Comparison of ENCODE assay signal across 13 cellular contexts in genomic region chr2:16633632-16634430, GRCh38. TPM values are rescaled to one million over a fixed set of nuclear protein-coding genes. Genes with fewer than 3 reads are reported as not detected.
DNase-seq lines count a peak whose midpoint lies in the region; ATAC-seq and TF ChIP-seq lines count a peak whose summit lies in the region.
"Had no signal": no experiment of that assay in that cellular context is flagged by ENCODE, and none has a peak within 500 bp of the region (broad histone marks: within the 10 kb centered on the region; RNA-seq: fewer than 3 reads in every experiment).

No MANE protein-coding gene starts in this region.

- H3K27ac ChIP-seq in brain microvascular endothelial cell (peak overlapping the region; percentile 62), lung (ENCODE audit: low read depth in 1 of 2, low read length in 1 of 2) (no peak overlapping the region), spleen (peak overlapping the region in 4 of 8 donors; percentile 0 to 96 (median 78))
- H3K27ac ChIP-seq: parathyroid adenoma, vagina had no signal

- DNase-seq in ACHN (peak; percentile 91), LoVo (ENCODE audit: low spot score) (peak; percentile 26), brain microvascular endothelial cell (peak; percentile 81), lung (ENCODE audit: low spot score) (no peak), GOT3 (lab: John Stamatoyannopoulos, UW) (no peak), spleen (no peak)
- no peak for DNase-seq in stimulated activated CD8-positive, alpha-beta memory T cell treated with anti-CD3 and anti-CD28 coated beads, Interleukin-4, amount 100 ng/mL, for 48 hours
- DNase-seq in stimulated activated CD4-positive, alpha-beta T cell treated with anti-CD3 and anti-CD28 coated beads, Interleukin-2, amount 100 ng/mL, for 24 hours: no peak
- DNase-seq: activated CD4-positive, alpha-beta memory T cell treated with anti-CD3 and anti-CD28 coated beads for 36 hours; midbrain; MM.1S had no signal

- intact Hi-C loops in spleen (cut with DNase I; ENCODE audit: low total_unique reads): no loop called here

- H3K9me3 ChIP-seq in lung (ENCODE audit: control insufficient read depth in 2 of 2, insufficient read depth in 1 of 2, low read length in 1 of 2): peaks cover 0 to 3% of the 10 kb centered on the region in 2 donors
- peaks cover 0 to 4% (median 0%) of the 10 kb centered on the region in 8 donors for H3K9me3 ChIP-seq in spleen
- H3K9me3 ChIP-seq: vagina had no signal

- no peak for TF ChIP-seq POLR2A in spleen (IDR thresholded peaks at IDR 0.05)

- TF ChIP-seq CTCF in brain microvascular endothelial cell (IDR thresholded peaks at IDR 0.05; ENCODE audit: low read depth, low read length, missing control alignments): no peak
- TF ChIP-seq CTCF in lung (IDR thresholded peaks at IDR 0.05; ENCODE audit: control extremely low read depth, extremely low read depth): no peak
- no peak for TF ChIP-seq CTCF in spleen (IDR thresholded peaks at IDR 0.05 in 8 of 11, conservative IDR thresholded peaks at IDR 0.05 in 3 of 11)

- no peaks in the 10 kb centered on the region for H3K36me3 ChIP-seq in brain microvascular endothelial cell (replicated peaks)
- H3K36me3 ChIP-seq in lung (ENCODE audit: control insufficient read depth in 2 of 2, insufficient read depth in 2 of 2, low read length in 2 of 2): peaks cover 0 to 10% of the 10 kb centered on the region in 2 donors
- H3K36me3 ChIP-seq in spleen: peaks cover 0 to 33% (median 0%) of the 10 kb centered on the region in 6 donors
- H3K36me3 ChIP-seq: vagina had no signal

- H3K27me3 ChIP-seq in brain microvascular endothelial cell (replicated peaks) (no peaks in the 10 kb centered on the region), lung (ENCODE audit: control insufficient read depth, insufficient read depth) (no peaks in the 10 kb centered on the region), spleen (replicated peaks in 1 of 7) (no peaks in the 10 kb centered on the region)
- H3K27me3 ChIP-seq: vagina had no signal

- H3K4me3 ChIP-seq in brain microvascular endothelial cell (ENCODE audit: low read depth, low read length) (no peak overlapping the region), lung (no peak overlapping the region), spleen (no peak overlapping the region)
- H3K4me3 ChIP-seq: vagina had no signal

- peaks cover 0 to 18% of the 10 kb centered on the region in 2 donors for H3K4me1 ChIP-seq in lung (ENCODE audit: control insufficient read depth in 2 of 2, insufficient read depth in 2 of 2, low read length in 2 of 2)
- peaks cover 29 to 100% (median 85%) of the 10 kb centered on the region in 6 donors for H3K4me1 ChIP-seq in spleen
- H3K4me1 ChIP-seq: parathyroid adenoma had no signal

- ATAC-seq in lung (ENCODE audit: insufficient read depth, low FRiP score): peak; percentile 48

- in situ Hi-C loops in ACHN (cut with HindIII; ENCODE audit: low pct_ligation_motif_present, low pct_unique_long_range_greater_than_20kb, low sequenced_read_pairs): no loop called here
- in situ Hi-C loops in brain microvascular endothelial cell (cut with HindIII; ENCODE audit: low pct_ligation_motif_present, low sequenced_read_pairs): no loop called here

- WGBS in lung, 2 donors: 68 to 90% methylated on average over 7 of the region's 7 CpGs
- 62 to 79% (median 68%) methylated on average over 7 of the region's 7 CpGs for WGBS in spleen, 5 donors

RNA-seq across cellular contexts. Expression of gene CYRIA, which starts 31.8 kb away (rescaled TPM):
- total RNA-seq in lung (10 to 100 TPM; 17.9 to 23.6 TPM), spleen (10 to 100 TPM; 50.5 to 87.9 (median 75.5) TPM)
- polyA plus RNA-seq in lung (10 to 100 TPM in 1 of 2 donors, 1 to 10 TPM in 1; 4.3 to 15.3 TPM), spleen (10 to 100 TPM; 11.1 to 16.4 (median 13.2) TPM)

Comparison
In these comparisons a context has a peak if more than half of its experiments do, and no peak if none do; other contexts are left out.
1. DNase-seq: peak in ACHN (single experiment), LoVo (single experiment) and brain microvascular endothelial cell (single experiment); none in lung (single experiment), stimulated activated CD8-positive, alpha-beta memory T cell treated with anti-CD3 and anti-CD28 coated beads, Interleukin-4, amount 100 ng/mL, for 48 hours (single experiment), stimulated activated CD4-positive, alpha-beta T cell treated with anti-CD3 and anti-CD28 coated beads, Interleukin-2, amount 100 ng/mL, for 24 hours (0 of 2), GOT3 (single experiment) and spleen (single experiment).